Comparison of ENCODE assay signal across 23 cellular contexts in genomic region chr2:3387644-3388411, GRCh38.
"Had no signal": no experiment of that assay in that cellular context is flagged by ENCODE, and none has a peak within 500 bp of the region (broad histone marks: within the 10 kb centered on the region; RNA-seq: fewer than 3 reads in every experiment).

No MANE protein-coding gene starts in this region.

- H3K9me3 Mint-ChIP-seq: effector memory CD8-positive, alpha-beta T cell; mesothelial cell of epicardium; naive B cell; natural killer cell treated with Interleukin-12 subunit alpha and Interleukin-12 subunit beta and Interleukin-15 and Interleukin-18, amount 100 ng/mL, for 72 hours; neural crest cell; stimulated activated effector memory CD8-positive, alpha-beta T cell treated with anti-CD3 and anti-CD28 coated beads, Interleukin-12 subunit alpha, Interleukin-12 subunit beta, amount 100 ng/mL, for 72 hours had no signal

- H3K27ac ChIP-seq: coronary artery, gastrocnemius medialis, psoas muscle, sigmoid colon, suprapubic skin, thyroid gland had no signal

- ATAC-seq: effector memory CD8-positive, alpha-beta T cell; gastrocnemius medialis; left lobe of liver; mucosa of descending colon; natural killer cell treated with Interleukin-12 subunit alpha and Interleukin-12 subunit beta and Interleukin-15 and Interleukin-18, amount 100 ng/mL, for 72 hours; psoas muscle; stimulated activated effector memory CD8-positive, alpha-beta T cell treated with anti-CD3 and anti-CD28 coated beads, Interleukin-12 subunit alpha, Interleukin-12 subunit beta, amount 100 ng/mL, for 72 hours had no signal

- H3K27me3 Mint-ChIP-seq: effector memory CD8-positive, alpha-beta T cell; naive B cell; natural killer cell treated with Interleukin-12 subunit alpha and Interleukin-12 subunit beta and Interleukin-15 and Interleukin-18, amount 100 ng/mL, for 72 hours; stimulated activated naive CD8-positive, alpha-beta T cell treated with anti-CD3 and anti-CD28 coated beads, Interleukin-15, Interleukin-2, amounts not matched to agents 100 ng/mL and 50 ng/mL, for 24 hours had no signal

- H3K27ac Mint-ChIP-seq: mesothelial cell of epicardium; naive B cell; natural killer cell treated with Interleukin-12 subunit alpha and Interleukin-12 subunit beta and Interleukin-15 and Interleukin-18, amount 100 ng/mL, for 72 hours; stimulated activated effector memory CD8-positive, alpha-beta T cell treated with anti-CD3 and anti-CD28 coated beads, Interleukin-12 subunit alpha, Interleukin-12 subunit beta, amount 100 ng/mL, for 72 hours; stimulated activated naive CD8-positive, alpha-beta T cell treated with anti-CD3 and anti-CD28 coated beads, Interleukin-15, Interleukin-2, amounts not matched to agents 100 ng/mL and 50 ng/mL, for 24 hours had no signal

- H3K27me3 ChIP-seq: gastrocnemius medialis, sigmoid colon, suprapubic skin, thyroid gland had no signal

- DNase-seq: effector memory CD8-positive, alpha-beta T cell; erythroblast; gastrocnemius medialis; head of caudate nucleus; mesenchymal stem cell; mucosa of descending colon; naive B cell; psoas muscle; right cardiac atrium; sigmoid colon; stimulated activated CD4-positive, alpha-beta T cell treated with anti-CD3 and anti-CD28 coated beads, Interleukin-2, amount 100 ng/mL, for 24 hours; stimulated activated CD4-positive, alpha-beta T cell treated with anti-CD3 and anti-CD28 coated beads, Interleukin-4, amount 100 ng/mL, for 24 hours; thyroid gland; trophoblast cell had no signal

- H3K4me3 Mint-ChIP-seq: effector memory CD8-positive, alpha-beta T cell; mesothelial cell of epicardium; naive B cell; natural killer cell treated with Interleukin-12 subunit alpha and Interleukin-12 subunit beta and Interleukin-15 and Interleukin-18, amount 100 ng/mL, for 72 hours; neural crest cell; stimulated activated effector memory CD8-positive, alpha-beta T cell treated with anti-CD3 and anti-CD28 coated beads, Interleukin-12 subunit alpha, Interleukin-12 subunit beta, amount 100 ng/mL, for 72 hours; stimulated activated naive CD8-positive, alpha-beta T cell treated with anti-CD3 and anti-CD28 coated beads, Interleukin-15, Interleukin-2, amounts not matched to agents 100 ng/mL and 50 ng/mL, for 24 hours had no signal

- H3K4me1 Mint-ChIP-seq: mesothelial cell of epicardium, neural crest cell had no signal

- H3K9me3 ChIP-seq: gastrocnemius medialis, mucosa of descending colon, psoas muscle, sigmoid colon, suprapubic skin, thyroid gland had no signal

- H3K4me3 ChIP-seq: coronary artery, gastrocnemius medialis, lung, mucosa of descending colon, psoas muscle, sigmoid colon, suprapubic skin, thyroid gland had no signal

- H3K4me1 ChIP-seq: gastrocnemius medialis, psoas muscle, sigmoid colon, suprapubic skin, thyroid gland had no signal
